ENCODE assay signal across 1 cellular context in genomic region chr1:62682531-62682930, GRCh38.
TF ChIP-seq lines count a peak whose summit lies in the region.

No MANE protein-coding gene starts in this region.

TF ChIP-seq in IMR-90, 13 proteins besides CTCF, POLR2A, EP300 and RAD21 (continued from another document):
- TF ChIP-seq, protein P1, sequence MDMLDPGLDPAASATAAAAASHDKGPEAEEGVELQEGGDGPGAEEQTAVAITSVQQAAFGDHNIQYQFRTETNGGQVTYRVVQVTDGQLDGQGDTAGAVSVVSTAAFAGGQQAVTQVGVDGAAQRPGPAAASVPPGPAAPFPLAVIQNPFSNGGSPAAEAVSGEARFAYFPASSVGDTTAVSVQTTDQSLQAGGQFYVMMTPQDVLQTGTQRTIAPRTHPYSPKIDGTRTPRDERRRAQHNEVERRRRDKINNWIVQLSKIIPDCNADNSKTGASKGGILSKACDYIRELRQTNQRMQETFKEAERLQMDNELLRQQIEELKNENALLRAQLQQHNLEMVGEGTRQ (IDR thresholded peaks at IDR 0.05; ENCODE audit: low read depth, low read length), result no peak
- TF ChIP-seq RFX5 (IDR thresholded peaks at IDR 0.05; ENCODE audit: low read depth, low read length), result no peak
- no peak for TF ChIP-seq MAZ (IDR thresholded peaks at IDR 0.05; ENCODE audit: borderline replicate concordance, low read depth, low read length)
- no peak for TF ChIP-seq NFE2L2 (IDR thresholded peaks at IDR 0.05; ENCODE audit: low read depth, low read length)
- no peak for TF ChIP-seq FOS (IDR thresholded peaks at IDR 0.05; ENCODE audit: low read depth, low read length)
